ENCODE assay signal across 2 cellular contexts in the genomic region with DNA sequence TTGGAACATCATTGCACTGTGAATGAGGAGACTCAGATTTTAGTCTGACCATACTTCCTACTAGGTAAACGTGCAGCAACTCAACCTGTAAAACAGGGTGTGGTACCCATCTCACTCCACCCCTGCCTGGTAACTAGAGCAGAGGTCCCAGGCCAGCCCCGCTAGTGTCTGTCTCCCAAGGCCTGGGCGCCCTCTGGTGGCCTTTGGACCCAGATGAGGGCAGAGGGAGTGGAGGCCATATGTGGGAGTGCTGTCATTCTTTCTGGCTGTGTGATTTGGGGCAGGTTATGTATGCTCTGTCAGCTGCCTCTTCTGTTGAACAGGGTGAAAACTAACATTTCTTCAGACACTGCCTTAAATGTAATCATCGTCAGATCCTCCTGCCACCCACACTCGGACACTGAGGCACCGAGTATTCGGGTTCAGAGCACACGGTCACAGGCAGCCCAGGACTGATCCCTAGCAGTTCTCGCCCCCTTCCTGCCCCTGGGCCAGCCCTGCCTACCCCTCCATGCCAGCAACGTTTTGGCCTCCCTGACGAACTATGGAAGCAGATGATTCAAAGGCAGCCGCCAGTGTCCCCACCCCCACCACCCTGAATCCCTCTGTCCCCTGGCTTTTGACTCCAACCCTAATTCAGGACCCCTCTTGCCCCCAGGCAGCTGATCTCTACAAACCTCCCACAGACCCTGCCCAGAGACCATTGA.
TF ChIP-seq lines count a peak whose summit lies in the region.

No MANE protein-coding gene starts in this region.

TF ChIP-seq in IMR-90, 13 proteins besides CTCF, POLR2A, EP300 and RAD21:
- peak; percentile 55; the same call in 1 of the 2 replicates for TF ChIP-seq MAZ (IDR thresholded peaks at IDR 0.05; ENCODE audit: borderline replicate concordance, low read depth, low read length)
- TF ChIP-seq SMC3 (IDR thresholded peaks at IDR 0.05; ENCODE audit: low read depth, low read length) = peak; percentile 94
- TF ChIP-seq, protein P1, sequence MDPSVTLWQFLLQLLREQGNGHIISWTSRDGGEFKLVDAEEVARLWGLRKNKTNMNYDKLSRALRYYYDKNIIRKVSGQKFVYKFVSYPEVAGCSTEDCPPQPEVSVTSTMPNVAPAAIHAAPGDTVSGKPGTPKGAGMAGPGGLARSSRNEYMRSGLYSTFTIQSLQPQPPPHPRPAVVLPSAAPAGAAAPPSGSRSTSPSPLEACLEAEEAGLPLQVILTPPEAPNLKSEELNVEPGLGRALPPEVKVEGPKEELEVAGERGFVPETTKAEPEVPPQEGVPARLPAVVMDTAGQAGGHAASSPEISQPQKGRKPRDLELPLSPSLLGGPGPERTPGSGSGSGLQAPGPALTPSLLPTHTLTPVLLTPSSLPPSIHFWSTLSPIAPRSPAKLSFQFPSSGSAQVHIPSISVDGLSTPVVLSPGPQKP (IDR thresholded peaks at IDR 0.05; ENCODE audit: borderline replicate concordance, low read depth, low read length) = no peak
- TF ChIP-seq CEBPB (IDR thresholded peaks at IDR 0.05; ENCODE audit: low read depth, low read length) = no peak
- TF ChIP-seq RCOR1 (IDR thresholded peaks at IDR 0.05; ENCODE audit: insufficient replicate concordance, low read length) = no peak
- no peak for TF ChIP-seq RFX5 (IDR thresholded peaks at IDR 0.05; ENCODE audit: low read depth, low read length)

TF ChIP-seq in neural cell, 6 proteins besides CTCF, POLR2A, EP300 and RAD21:
- TF ChIP-seq SMC3 (conservative IDR thresholded peaks at IDR 0.05; ENCODE audit: poor library complexity) = peak; percentile 88
- TF ChIP-seq MXI1 (conservative IDR thresholded peaks at IDR 0.05; ENCODE audit: poor library complexity, severe bottlenecking) = no peak
